In the genomic region with DNA sequence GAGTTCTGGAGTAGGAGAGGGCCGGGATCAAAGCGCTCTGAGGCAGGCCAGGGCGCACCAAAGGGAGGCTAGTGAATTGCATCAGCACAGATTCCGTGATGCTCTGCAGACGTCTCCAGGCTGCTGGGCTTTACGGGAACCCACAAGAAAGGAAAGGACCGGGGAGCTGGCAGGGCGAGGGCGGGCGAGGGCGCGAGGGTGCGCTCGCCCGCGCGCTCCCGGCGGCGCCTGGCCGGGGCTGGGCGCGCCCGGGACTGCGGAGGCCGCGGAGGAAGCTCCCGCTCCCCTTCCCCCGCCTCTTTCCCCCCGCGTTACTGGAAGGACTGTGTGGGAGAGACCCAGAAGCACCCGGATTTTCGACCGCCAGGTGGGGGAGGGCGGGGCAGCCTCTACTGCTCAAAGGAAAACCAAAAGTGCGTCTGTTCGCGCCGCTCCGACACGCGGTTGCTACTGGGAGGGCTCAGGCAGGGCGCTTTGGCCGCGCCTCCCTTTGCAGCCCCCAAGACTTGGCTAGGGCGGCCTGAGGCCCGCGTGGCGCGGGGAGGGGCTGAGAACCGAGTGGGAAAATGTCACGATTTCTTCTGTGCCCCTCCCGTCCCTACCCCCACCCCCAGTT, we compare ENCODE assay signal across 8 cellular contexts. TPM values are rescaled to one million over a fixed set of nuclear protein-coding genes. Genes with fewer than 3 reads are reported as not detected.
DNase-seq lines count a peak whose midpoint lies in the region; TF ChIP-seq lines count a peak whose summit lies in the region.

No MANE protein-coding gene starts in this region.

- H3K27me3 Mint-ChIP-seq in T-helper 2 cell treated with Interferon-gamma antibody and Interleukin-4, amounts not matched to agents 5 μg/mL and 100 μg/mL, for 36 hours (ENCODE audit: low read depth) = peaks cover 2% of the 10 kb centered on the region

- H3K36me3 ChIP-seq in MG63 (peaks cover 17% of the 10 kb centered on the region), ascending aorta (peaks cover 4 to 8% of the 10 kb centered on the region in 2 donors), vagina (peaks cover 0 to 12% of the 10 kb centered on the region in 2 donors)

- peak overlapping the region; percentile 93 for H3K27ac Mint-ChIP-seq in T-helper 2 cell treated with Interferon-gamma antibody and Interleukin-4, amounts not matched to agents 5 μg/mL and 100 μg/mL, for 36 hours

- H3K4me1 ChIP-seq in ascending aorta (peaks cover 0 to 8% of the 10 kb centered on the region in 2 donors), vagina (peaks cover 14% of the 10 kb centered on the region)

- peak; percentile 43 for DNase-seq in NCI-H1436 (lab: John Stamatoyannopoulos, UW)
- DNase-seq in NCI-H1436 treated with DMSO at 0.1 percent for 48 hours (lab: John Stamatoyannopoulos, UW) = no peak
- peak; percentile 94 for DNase-seq in MG63
- peak; percentile 94 for DNase-seq in T-helper 2 cell treated with Interferon-gamma antibody and Interleukin-4, amounts not matched to agents 5 μg/mL and 100 μg/mL, for 36 hours (ENCODE audit: low spot score)
- DNase-seq in ascending aorta (ENCODE audit: low spot score in 2 of 2) = peak; percentile 66 to 95
- DNase-seq in hepatic stellate cell (ENCODE audit: low spot score) = peak; percentile 91
- peak; percentile 89 for DNase-seq in renal cortical epithelial cell (ENCODE audit: low read depth)
- DNase-seq in vagina (ENCODE audit: extremely low spot score in 2 of 2) = no peak

- peak overlapping the region; percentile 99 to 100 for H3K27ac ChIP-seq in ascending aorta
- H3K27ac ChIP-seq in vagina = peak overlapping the region; percentile 100

- H3K9me3 ChIP-seq in MG63 (no peaks in the 10 kb centered on the region), ascending aorta (no peaks in the 10 kb centered on the region), vagina (no peaks in the 10 kb centered on the region)

- peak in 1 of 2 donors; percentile 35 for TF ChIP-seq POLR2A in vagina (IDR thresholded peaks at IDR 0.05)

- intact Hi-C loops in ascending aorta (cut with DNase I) (loop anchor here (1.0 to 10.0 kb wide), 5 partner anchors 104 to 436 kb away; a partner anchor contains a TSS), vagina (cut with DNase I) (loop anchor here (5.0 kb wide), 3 partner anchors 433 to 683 kb away; no protein-coding TSS in a partner anchor)

- H3K36me3 Mint-ChIP-seq in T-helper 2 cell treated with Interferon-gamma antibody and Interleukin-4, amounts not matched to agents 5 μg/mL and 100 μg/mL, for 36 hours (ENCODE audit: low read depth) = peaks cover 4% of the 10 kb centered on the region

- no peaks in the 10 kb centered on the region for H3K27me3 ChIP-seq in MG63
- H3K27me3 ChIP-seq in ascending aorta = no peaks in the 10 kb centered on the region
- H3K27me3 ChIP-seq in vagina = no peaks in the 10 kb centered on the region

- H3K4me1 Mint-ChIP-seq in T-helper 2 cell treated with Interferon-gamma antibody and Interleukin-4, amounts not matched to agents 5 μg/mL and 100 μg/mL, for 36 hours (ENCODE audit: low read depth) = peaks cover 21% of the 10 kb centered on the region

- TF ChIP-seq CTCF in ascending aorta (IDR thresholded peaks at IDR 0.05) (peak in 2 of 3 experiments; percentile 4 to 39), vagina (IDR thresholded peaks at IDR 0.05) (no peak)

- peak overlapping the region; percentile 92 for H3K4me3 ChIP-seq in MG63
- peak overlapping the region; percentile 81 to 96 for H3K4me3 ChIP-seq in ascending aorta
- peak overlapping the region; percentile 89 to 93 for H3K4me3 ChIP-seq in vagina

- peak overlapping the region; percentile 83 for H3K4me3 Mint-ChIP-seq in T-helper 2 cell treated with Interferon-gamma antibody and Interleukin-4, amounts not matched to agents 5 μg/mL and 100 μg/mL, for 36 hours

- H3K9me3 Mint-ChIP-seq in T-helper 2 cell treated with Interferon-gamma antibody and Interleukin-4, amounts not matched to agents 5 μg/mL and 100 μg/mL, for 36 hours = no peaks in the 10 kb centered on the region

RNA-seq across cellular contexts. Expression of a gene that starts 2.3 kb away (rescaled TPM):
- total RNA-seq in MG63 (2014; rRNA removed; shearing (Covaris generic); ENCODE audit: low replicate concordance) = 32.7 and 46.9 TPM in 2 replicates
- 185 TPM for total RNA-seq in ascending aorta
- 128 and 349 TPM in 2 replicates for total RNA-seq in renal cortical epithelial cell
- total RNA-seq in vagina = 213 TPM

Comparison
In these comparisons a context has a peak if more than half of its experiments do, and no peak if none do; other contexts are left out.
1. DNase-seq: peak in NCI-H1436 (single experiment), MG63 (single experiment), T-helper 2 cell treated with Interferon-gamma antibody and Interleukin-4, amounts not matched to agents 5 μg/mL and 100 μg/mL, for 36 hours (single experiment), ascending aorta (2 of 2), hepatic stellate cell (single experiment) and renal cortical epithelial cell (single experiment); none in NCI-H1436 treated with DMSO at 0.1 percent for 48 hours (single experiment) and vagina (0 of 2).
2. CTCF ChIP-seq: peak in ascending aorta (2 of 3); none in vagina (0 of 3).
3. Peak in every context shown above with its lines, with median percentiles within 50 percentile points of each other: H3K4me3 ChIP-seq.